14 cellular contexts compared by ENCODE assay signal in genomic region chr13:112911285-112911701, GRCh38. TPM values are rescaled to one million over a fixed set of nuclear protein-coding genes. Genes with fewer than 3 reads are reported as not detected.
DNase-seq lines count a peak whose midpoint lies in the region; ATAC-seq and TF ChIP-seq lines count a peak whose summit lies in the region.
"Had no signal": no experiment of that assay in that cellular context is flagged by ENCODE, and none has a peak within 500 bp of the region (broad histone marks: within the 10 kb centered on the region; RNA-seq: fewer than 3 reads in every experiment).

No MANE protein-coding gene starts in this region.

- H3K27me3 ChIP-seq in RWPE2 (ENCODE audit: insufficient read depth, poor library complexity, severe bottlenecking): peaks cover 6% of the 10 kb centered on the region
- no peaks in the 10 kb centered on the region for H3K27me3 ChIP-seq in neuronal stem cell (ENCODE audit: control insufficient read depth in 3 of 3, insufficient read depth in 3 of 3, low read depth in 1 of 3, low read length in 3 of 3)
- no peaks in the 10 kb centered on the region for H3K27me3 ChIP-seq in upper lobe of left lung

- no peak overlapping the region for H3K23ac ChIP-seq in neuronal stem cell (ENCODE audit: low read depth, low read length, poor library complexity)

- H2AK5ac ChIP-seq in neuronal stem cell (ENCODE audit: low read depth, low read length): no peak overlapping the region

- H2BK12ac ChIP-seq in neuronal stem cell (ENCODE audit: low read length): no peak overlapping the region

- H2AFZ ChIP-seq in neuronal stem cell (ENCODE audit: low read length): no peak overlapping the region

- peak overlapping the region; percentile 63 for H3K18ac ChIP-seq in neuronal stem cell (ENCODE audit: low read length)

- DNase-seq in activated CD4-positive, CD25-positive, alpha-beta regulatory T cell treated with anti-CD3 and anti-CD28 coated beads, Interleukin-2, amount 50 U/mL, for 72 hours: peak; percentile 28
- DNase-seq in RWPE2 (ENCODE audit: low spot score): peak; percentile 65
- DNase-seq in neuronal stem cell (ENCODE audit: low spot score): no peak
- DNase-seq in upper lobe of left lung: peak in 1 of 2 donors; percentile 69
- no peak for DNase-seq in activated T-cell treated with anti-CD3 and anti-CD28 coated beads, Interleukin-2, amount 50 U/mL, for 48 hours
- DNase-seq: Caco-2; CD8-positive, alpha-beta T cell; DMS53; GF-D8 had no signal

- no peak overlapping the region for H3K9ac ChIP-seq in neuronal stem cell (ENCODE audit: low read depth, low read length, poor library complexity)

- no peak overlapping the region for H4K8ac ChIP-seq in neuronal stem cell (ENCODE audit: low read depth, low read length)

- H3K36me3 ChIP-seq in RWPE2 (ENCODE audit: low read depth) (no peaks in the 10 kb centered on the region), neuronal stem cell (replicated peaks in 1 of 2; ENCODE audit: control insufficient read depth in 2 of 2, insufficient read depth in 2 of 2, low read length in 2 of 2) (peaks cover 0 to 2% of the 10 kb centered on the region in 2 donors), upper lobe of left lung (no peaks in the 10 kb centered on the region)

- no peaks in the 10 kb centered on the region for H3K9me3 ChIP-seq in RWPE2 (ENCODE audit: severe bottlenecking)
- H3K9me3 ChIP-seq in neuronal stem cell (replicated peaks in 1 of 2; ENCODE audit: control insufficient read depth in 2 of 2, insufficient read depth in 1 of 2, low read depth in 1 of 2, low read length in 2 of 2): no peaks in the 10 kb centered on the region
- no peaks in the 10 kb centered on the region for H3K9me3 ChIP-seq in upper lobe of left lung
- H3K9me3 ChIP-seq: Caco-2 had no signal

- H3K4me3 ChIP-seq in RWPE2 (ENCODE audit: severe bottlenecking) (no peak overlapping the region), neuronal stem cell (ENCODE audit: low read length in 2 of 2) (no peak overlapping the region), upper lobe of left lung (no peak overlapping the region)

- peaks cover 3% of the 10 kb centered on the region for H3K4me1 ChIP-seq in RWPE2 (ENCODE audit: insufficient read depth, poor library complexity, severe bottlenecking)
- peaks cover 0 to 12% of the 10 kb centered on the region in 2 donors for H3K4me1 ChIP-seq in neuronal stem cell (ENCODE audit: control insufficient read depth in 2 of 2, insufficient read depth in 1 of 2, low read depth in 1 of 2, low read length in 2 of 2)
- H3K4me1 ChIP-seq in upper lobe of left lung: no peaks in the 10 kb centered on the region

- H3K79me1 ChIP-seq in neuronal stem cell (ENCODE audit: low read depth, low read length): peaks cover 12% of the 10 kb centered on the region

- TF ChIP-seq CTCF in RWPE2 (IDR thresholded peaks at IDR 0.05; ENCODE audit: poor library complexity, severe bottlenecking): no peak
- TF ChIP-seq CTCF in upper lobe of left lung (IDR thresholded peaks at IDR 0.05): no peak

- no peak overlapping the region for H3K4ac ChIP-seq in neuronal stem cell (ENCODE audit: low read length)

- no peak for TF ChIP-seq POLR2A in upper lobe of left lung (IDR thresholded peaks at IDR 0.05)

- no peak overlapping the region for H2BK5ac ChIP-seq in neuronal stem cell (ENCODE audit: low read length)

- no CpG with 5 or more reads among the region's 24 CpGs for WGBS in neuronal stem cell (ENCODE audit: extremely low coverage in 2 of 2, insufficient read length in 2 of 2, insufficient replicate concordance in 1 of 2), 2 donors
- WGBS in upper lobe of left lung, 2 donors: 96 to 98% methylated on average over 17 to 24 of the region's 24 CpGs

- ATAC-seq in activated CD4-positive, CD25-positive, alpha-beta regulatory T cell treated with anti-CD3 and anti-CD28 coated beads, Interleukin-2, amount 50 U/mL, for 24 hours: no peak
- no peak for ATAC-seq in RWPE2 (ENCODE audit: low read depth)
- ATAC-seq in upper lobe of left lung (ENCODE audit: low FRiP score in 2 of 2): peak; percentile 4 to 14
- no peak for ATAC-seq in GM21447 (IDR thresholded peaks at IDR 0.05; ENCODE audit: unreplicated experiment)
- no peak for ATAC-seq in HG03159 (IDR thresholded peaks at IDR 0.05; ENCODE audit: unreplicated experiment)
- ATAC-seq: CD8-positive, alpha-beta T cell had no signal

- H3K27ac ChIP-seq in RWPE2 (ENCODE audit: poor library complexity, severe bottlenecking) (no peak overlapping the region), neuronal stem cell (replicated peaks; ENCODE audit: low read length) (no peak overlapping the region), upper lobe of left lung (no peak overlapping the region)
- H3K27ac ChIP-seq: 22Rv1 had no signal

- no peak overlapping the region for H3K14ac ChIP-seq in neuronal stem cell (ENCODE audit: low read length)

- TF ChIP-seq EP300 in upper lobe of left lung (IDR thresholded peaks at IDR 0.05): no peak

- no peak overlapping the region for H2BK15ac ChIP-seq in neuronal stem cell (ENCODE audit: low read length)

- H3K4me2 ChIP-seq in neuronal stem cell (ENCODE audit: insufficient read depth, low read length, poor library complexity, severe bottlenecking): no peak overlapping the region

- H4K91ac ChIP-seq in neuronal stem cell (ENCODE audit: low read depth, low read length, poor library complexity): no peak overlapping the region

- no peak overlapping the region for H2BK120ac ChIP-seq in neuronal stem cell (ENCODE audit: low read depth, low read length)

RNA-seq across cellular contexts. Expression of gene MCF2L, which starts 57.7 kb away (rescaled TPM):
- polyA plus RNA-seq in neuronal stem cell (2013, experiment 1 of 2): 20.8 TPM
- 20.3 TPM for polyA plus RNA-seq in neuronal stem cell (2013, experiment 2 of 2)
- 10 to 100 TPM; 14.3 to 99.5 (median 53.1) TPM for total RNA-seq in upper lobe of left lung
- polyA plus RNA-seq: CD14-positive monocyte had no signal

Comparison
In these comparisons a context has a peak if more than half of its experiments do, and no peak if none do; other contexts are left out.
1. DNase-seq: peak in activated CD4-positive, CD25-positive, alpha-beta regulatory T cell treated with anti-CD3 and anti-CD28 coated beads, Interleukin-2, amount 50 U/mL, for 72 hours (single experiment) and RWPE2 (single experiment); none in neuronal stem cell (single experiment) and activated T-cell treated with anti-CD3 and anti-CD28 coated beads, Interleukin-2, amount 50 U/mL, for 48 hours (0 of 2).
2. ATAC-seq: peak in upper lobe of left lung (2 of 2); none in activated CD4-positive, CD25-positive, alpha-beta regulatory T cell treated with anti-CD3 and anti-CD28 coated beads, Interleukin-2, amount 50 U/mL, for 24 hours (0 of 2), RWPE2 (single experiment), GM21447 (single experiment) and HG03159 (single experiment).